ENCODE assay signal across 28 cellular contexts in the genomic region with DNA sequence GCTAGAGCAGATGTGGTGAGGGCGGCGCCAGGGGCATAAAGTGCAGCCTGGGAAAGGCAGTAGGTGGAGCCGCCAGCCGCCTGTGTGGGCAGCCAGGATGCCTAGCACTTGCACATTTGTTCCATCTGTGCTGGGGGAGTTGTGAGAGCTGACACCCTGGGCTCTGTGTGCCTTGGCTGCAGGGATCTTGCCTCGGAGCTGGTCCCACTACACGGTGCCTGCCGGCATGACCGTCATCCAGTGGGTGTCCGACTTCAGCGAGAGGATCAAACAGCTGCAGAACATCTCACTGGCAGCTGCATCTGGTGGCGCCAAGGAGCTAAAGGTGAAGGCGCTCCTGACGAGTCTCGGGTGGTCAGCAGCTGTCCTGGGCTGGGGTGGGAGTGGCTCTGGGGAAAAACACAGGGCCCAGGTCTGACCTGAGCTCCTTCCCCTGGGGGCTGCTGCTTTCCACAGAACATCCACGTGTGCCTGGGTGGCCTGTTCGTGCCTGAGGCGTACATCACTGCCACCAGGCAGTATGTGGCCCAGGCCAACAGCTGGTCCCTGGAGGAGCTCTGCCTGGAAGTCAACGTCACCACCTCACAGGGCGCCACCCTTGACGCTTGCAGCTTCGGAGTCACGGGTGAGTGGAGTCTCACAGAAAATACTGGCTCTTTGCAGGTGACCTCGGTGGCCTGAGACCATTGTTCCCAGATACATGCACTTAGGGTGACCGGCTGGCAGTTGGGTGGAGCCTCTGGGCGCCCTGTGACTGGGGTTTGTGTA. TPM values are rescaled to one million over a fixed set of nuclear protein-coding genes. Genes with fewer than 3 reads are reported as not detected.
DNase-seq lines count a peak whose midpoint lies in the region; ATAC-seq and TF ChIP-seq lines count a peak whose summit lies in the region.
"Had no signal": no experiment of that assay in that cellular context is flagged by ENCODE, and none has a peak within 500 bp of the region (broad histone marks: within the 10 kb centered on the region; RNA-seq: fewer than 3 reads in every experiment).

No MANE protein-coding gene starts in this region.

- peaks cover 2% of the 10 kb centered on the region for H3K27me3 Mint-ChIP-seq in HFFc6 (ENCODE audit: insufficient read depth)
- no peaks in the 10 kb centered on the region for H3K27me3 Mint-ChIP-seq in CD8-positive, alpha-beta memory T cell
- H3K27me3 Mint-ChIP-seq: activated CD4-positive, alpha-beta memory T cell treated with anti-CD3 and anti-CD28 coated beads for 36 hours; activated T-helper 17 cell treated with anti-CD3 and anti-CD28 coated beads, Interleukin-2, amount 50 U/mL, for 72 hours; brain had no signal

- H3K4me2 ChIP-seq in fibroblast of lung (ENCODE audit: extremely low read depth, insufficient read depth, low read length), result no peak overlapping the region
- H3K4me2 ChIP-seq: KMS-11 had no signal

- H3K36me3 Mint-ChIP-seq in HFFc6 (ENCODE audit: low read depth), result peaks cover 30% of the 10 kb centered on the region
- peaks cover 5 to 74% (median 6%) of the 10 kb centered on the region in 3 donors for H3K36me3 Mint-ChIP-seq in CD8-positive, alpha-beta memory T cell
- H3K36me3 Mint-ChIP-seq: natural killer cell had no signal

- H4K20me1 ChIP-seq in fibroblast of lung (ENCODE audit: control insufficient read depth, extremely low read depth, insufficient read depth, low read length), result peaks cover 3% of the 10 kb centered on the region

- intact Hi-C loops in posterior cingulate gyrus (cut with DNase I), result loop anchor here (5.0 kb wide), 2 partner anchors 48 to 263 kb away; no protein-coding TSS in a partner anchor

- peaks cover 9% of the 10 kb centered on the region for H3K4me1 Mint-ChIP-seq in HFFc6 (ENCODE audit: low read depth)
- H3K4me1 Mint-ChIP-seq in CD8-positive, alpha-beta memory T cell, result no peaks in the 10 kb centered on the region
- H3K4me1 Mint-ChIP-seq: activated T-helper 17 cell treated with anti-CD3 and anti-CD28 coated beads, Interleukin-2, amount 50 U/mL, for 72 hours; brain; natural killer cell had no signal

- POLR2A ChIA-PET in AG04450 (lab: Yijun Ruan, JAX), result interaction anchor here (0.6 to 1.4 kb wide), 2 partner anchors 27 to 37 kb away, joined by 3 to 6 read pairs; no protein-coding TSS in a partner anchor
- POLR2A ChIA-PET in CD8-positive, alpha-beta memory T cell (lab: Charles Lee), result no interaction called here

- CTCF ChIA-PET in AG04450 (lab: Charles Lee), result interaction anchor here (1.2 kb wide), 1 partner anchor 48 kb away, joined by 3 read pairs; no protein-coding TSS in a partner anchor
- CTCF ChIA-PET in CD8-positive, alpha-beta memory T cell (lab: Charles Lee), result interaction anchor here (1.1 to 2.5 kb wide), 3 partner anchors 27 to 89 kb away, joined by 3 to 11 read pairs (median 6); no protein-coding TSS in a partner anchor

- H3K36me3 ChIP-seq in fibroblast of lung (ENCODE audit: control insufficient read depth, insufficient read depth, low read length), result peaks cover 45% of the 10 kb centered on the region
- peaks cover 27% of the 10 kb centered on the region for H3K36me3 ChIP-seq in CD8-positive, alpha-beta memory T cell (ENCODE audit: insufficient read depth, low read length)
- H3K36me3 ChIP-seq: ovary had no signal

- peaks cover 3% of the 10 kb centered on the region; the same call in 1 of the 2 replicates for H3K9me3 ChIP-seq in AG04450 (ENCODE audit: control insufficient read depth, insufficient read depth, low read length)
- no peaks in the 10 kb centered on the region for H3K9me3 ChIP-seq in fibroblast of lung (ENCODE audit: control insufficient read depth, insufficient read depth, low read depth, low read length)
- H3K9me3 ChIP-seq in CD8-positive, alpha-beta memory T cell (ENCODE audit: low read length), result no peaks in the 10 kb centered on the region
- H3K9me3 ChIP-seq: ovary, thyroid gland had no signal

- no peak overlapping the region for H3K9ac ChIP-seq in fibroblast of lung (ENCODE audit: insufficient read depth, low read length)
- H3K9ac ChIP-seq: GM23248, KMS-11 had no signal

- H3K79me2 ChIP-seq in fibroblast of lung (ENCODE audit: control insufficient read depth, insufficient read depth, low read length), result no peaks in the 10 kb centered on the region

- peaks cover 4% of the 10 kb centered on the region for H3K4me1 ChIP-seq in fibroblast of lung (ENCODE audit: control insufficient read depth, extremely low read depth, insufficient read depth, low read length)
- H3K4me1 ChIP-seq in CD8-positive, alpha-beta memory T cell (ENCODE audit: insufficient read depth, low read length), result no peaks in the 10 kb centered on the region

- no peak for ATAC-seq in HG02642 (IDR thresholded peaks at IDR 0.05; ENCODE audit: poor library complexity, unreplicated experiment)
- ATAC-seq: activated CD4-positive, CD25-positive, alpha-beta regulatory T cell treated with anti-CD3 and anti-CD28 coated beads, Interleukin-2, amount 50 U/mL, for 24 hours; activated T-helper 17 cell treated with anti-CD3 and anti-CD28 coated beads, Interleukin-2, amount 50 U/mL, for 72 hours had no signal

- H3K27me3 ChIP-seq in AG04450 (ENCODE audit: control insufficient read depth, insufficient read depth, low read length) (no peaks in the 10 kb centered on the region), fibroblast of lung (ENCODE audit: control insufficient read depth, insufficient read depth, low read length) (no peaks in the 10 kb centered on the region)
- no peaks in the 10 kb centered on the region for H3K27me3 ChIP-seq in CD8-positive, alpha-beta memory T cell (ENCODE audit: insufficient read depth, low read length, poor library complexity, severe bottlenecking)
- H3K27me3 ChIP-seq: ovary, thyroid gland had no signal

- no peak for TF ChIP-seq CTCF in AG04450 (IDR thresholded peaks at IDR 0.05; ENCODE audit: low read depth, low read length)
- TF ChIP-seq CTCF in HFFc6 (IDR thresholded peaks at IDR 0.05), result no peak
- TF ChIP-seq CTCF in fibroblast of lung (conservative IDR thresholded peaks at IDR 0.05 in 1 of 2, IDR thresholded peaks at IDR 0.05 in 1 of 2; ENCODE audit: low read depth in 1 of 2, low read length in 2 of 2), result no peak

- DNase-seq in AG04450 (ENCODE audit: low read depth, low spot score) (no peak), HFFc6 (no peak), fibroblast of lung (ENCODE audit: low read depth in 2 of 2) (peak in 1 of 2 donors; percentile 31), posterior cingulate gyrus (peak in 9 of 10 donors; percentile 24 to 95 (median 70)), H4 (ENCODE audit: low spot score) (no peak)
- no peak for DNase-seq in CD8-positive, alpha-beta memory T cell
- DNase-seq: activated CD4-positive, alpha-beta memory T cell treated with anti-CD3 and anti-CD28 coated beads for 36 hours; activated CD8-positive, alpha-beta memory T cell treated with anti-CD3 and anti-CD28 coated beads, Interleukin-2, amount 50 U/mL, for 48 hours; activated naive CD4-positive, alpha-beta T cell treated with anti-CD3 and anti-CD28 coated beads, Interleukin-2, amount 50 U/mL, for 16 hours; amniotic stem cell; GM23248; hippocampal formation; natural killer cell; NCI-H1417 treated with DMSO at 0.1 percent for 48 hours; NCI-H2081 treated with DMSO at 0.1 percent for 48 hours; NCI-H2227 treated with DMSO at 0.1 percent for 48 hours; NCI-H69; SHP77; thyroid gland had no signal

- H3K27ac ChIP-seq in AG04450 (ENCODE audit: low read depth, low read length) (peak overlapping the region; percentile 21), fibroblast of lung (ENCODE audit: insufficient read depth, low read length) (peak overlapping the region; percentile 63)
- no peak overlapping the region for H3K27ac ChIP-seq in CD8-positive, alpha-beta memory T cell (ENCODE audit: low read depth, low read length)
- H3K27ac ChIP-seq: C4-2B, GM23248, HL-60, KMS-11, ovary, thyroid gland had no signal

- H2AFZ ChIP-seq in fibroblast of lung (ENCODE audit: low read length), result no peak overlapping the region
- H2AFZ ChIP-seq: GM23248 had no signal

- no peak overlapping the region; the same call in 1 of the 2 replicates for H3K4me3 Mint-ChIP-seq in HFFc6
- H3K4me3 Mint-ChIP-seq in CD8-positive, alpha-beta memory T cell, result no peak overlapping the region
- H3K4me3 Mint-ChIP-seq: activated CD4-positive, alpha-beta memory T cell treated with anti-CD3 and anti-CD28 coated beads for 36 hours; activated T-helper 17 cell treated with anti-CD3 and anti-CD28 coated beads, Interleukin-2, amount 50 U/mL, for 72 hours; brain; natural killer cell had no signal

- H3K9me3 Mint-ChIP-seq in HFFc6, result no peaks in the 10 kb centered on the region
- no peaks in the 10 kb centered on the region for H3K9me3 Mint-ChIP-seq in CD8-positive, alpha-beta memory T cell
- H3K9me3 Mint-ChIP-seq: activated CD4-positive, alpha-beta memory T cell treated with anti-CD3 and anti-CD28 coated beads for 36 hours; activated T-helper 17 cell treated with anti-CD3 and anti-CD28 coated beads, Interleukin-2, amount 50 U/mL, for 72 hours; brain; natural killer cell had no signal

- no peak overlapping the region for H3K4me3 ChIP-seq in AG04450 (ENCODE audit: low read depth, low read length)
- H3K4me3 ChIP-seq in fibroblast of lung (replicated peaks in 1 of 4; ENCODE audit: control extremely low read depth in 1 of 4, insufficient read depth in 1 of 4, low read depth in 3 of 4, low read length in 4 of 4), result no peak overlapping the region
- no peak overlapping the region for H3K4me3 ChIP-seq in CD8-positive, alpha-beta memory T cell (ENCODE audit: low read length)
- H3K4me3 ChIP-seq: GM23248, lung, ovary, thyroid gland had no signal

- H3K27ac Mint-ChIP-seq in HFFc6, result peak overlapping the region; percentile 19; the same call in 1 of the 2 replicates
- peak overlapping the region in 1 of 8 donors; percentile 41 for H3K27ac Mint-ChIP-seq in CD8-positive, alpha-beta memory T cell
- H3K27ac Mint-ChIP-seq: activated CD4-positive, alpha-beta memory T cell treated with anti-CD3 and anti-CD28 coated beads for 36 hours; activated T-helper 17 cell treated with anti-CD3 and anti-CD28 coated beads, Interleukin-2, amount 50 U/mL, for 72 hours; natural killer cell had no signal

RNA-seq across cellular contexts. Expression of a gene that starts 37.4 kb away (rescaled TPM):
- polyA plus RNA-seq in AG04450 (2011; rRNA removed) (543 and 822 TPM in 2 replicates), fibroblast of lung (493 and 775 TPM in 2 replicates)
- polyA minus RNA-seq in AG04450 (2011; rRNA and poly(A)+ RNA removed), result 356 and 425 TPM in 2 replicates
- total RNA-seq in HFFc6 (2021; fragmentation: NEBNext Ultra II Directional; extraction: Animal tissue kit (Norgen Biotek cat#: 25700)), result 100 to 1,000 TPM; 616 to 859 (median 665) TPM
- 342 and 430 TPM in 2 replicates for total RNA-seq in fibroblast of lung
- 420 and 539 TPM in 2 replicates for polyA plus RNA-seq in fibroblast of lung (2012)
- 56.7 and 74.0 TPM in 2 replicates for polyA minus RNA-seq in fibroblast of lung (ENCODE audit: low replicate concordance)
- 1,000 to 10,000 TPM; 1,459 to 1,586 TPM for total RNA-seq in CD8-positive, alpha-beta memory T cell
- polyA plus RNA-seq in CD8-positive, alpha-beta memory T cell, result 579 TPM
- total RNA-seq in H4 (2014; rRNA removed; shearing (Covaris generic)), result 518 and 574 TPM in 2 replicates

Comparison
In these comparisons a context has a peak if more than half of its experiments do, and no peak if none do; other contexts are left out.
1. DNase-seq: peak in posterior cingulate gyrus (9 of 10); none in AG04450 (single experiment), HFFc6 (single experiment), CD8-positive, alpha-beta memory T cell (0 of 5) and H4 (single experiment).